In genomic region chr1:32107742-32108661, GRCh38 we compare ENCODE assay signal across 1 cellular context.
TF ChIP-seq lines count a peak whose summit lies in the region.

Gene KPNA6 (plus strand): TSS chr1:32108056. CDS start chr1:32108131, 75 bp downstream.

TF ChIP-seq in HepG2, 621 proteins besides CTCF, POLR2A, EP300 and RAD21 (continued from another document and continues in another):
- TF ChIP-seq, protein P1, sequence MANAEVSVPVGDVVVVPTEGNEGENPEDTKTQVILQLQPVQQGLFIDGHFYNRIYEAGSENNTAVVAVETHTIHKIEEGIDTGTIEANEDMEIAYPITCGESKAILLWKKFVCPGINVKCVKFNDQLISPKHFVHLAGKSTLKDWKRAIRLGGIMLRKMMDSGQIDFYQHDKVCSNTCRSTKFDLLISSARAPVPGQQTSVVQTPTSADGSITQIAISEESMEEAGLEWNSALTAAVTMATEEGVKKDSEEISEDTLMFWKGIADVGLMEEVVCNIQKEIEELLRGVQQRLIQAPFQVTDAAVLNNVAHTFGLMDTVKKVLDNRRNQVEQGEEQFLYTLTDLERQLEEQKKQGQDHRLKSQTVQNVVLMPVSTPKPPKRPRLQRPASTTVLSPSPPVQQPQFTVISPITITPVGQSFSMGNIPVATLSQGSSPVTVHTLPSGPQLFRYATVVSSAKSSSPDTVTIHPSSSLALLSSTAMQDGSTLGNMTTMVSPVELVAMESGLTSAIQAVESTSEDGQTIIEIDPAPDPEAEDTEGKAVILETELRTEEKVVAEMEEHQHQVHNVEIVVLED (CRISPR knock-in tag; IDR thresholded peaks at IDR 0.05; ENCODE audit: borderline replicate concordance) = 0 out of 2 replicates have a peak, but pooled peaks have one; percentile 20
- TF ChIP-seq SAFB2 (CRISPR knock-in tag; IDR thresholded peaks at IDR 0.05; ENCODE audit: borderline replicate concordance, low read depth) (0 out of 2 replicates have a peak, but pooled peaks have one; percentile 29), NCOA2 (CRISPR knock-in tag; IDR thresholded peaks at IDR 0.05) (peak; percentile 28; the same call in 1 of the 2 replicates), ZNF879 (CRISPR knock-in tag; IDR thresholded peaks at IDR 0.05) (no peak), ZNF44 (CRISPR knock-in tag; IDR thresholded peaks at IDR 0.05) (no peak), TARDBP (CRISPR knock-in tag; IDR thresholded peaks at IDR 0.05) (peak; percentile 61), ZNF142 (CRISPR knock-in tag; IDR thresholded peaks at IDR 0.05) (no peak), RFX1 (IDR thresholded peaks at IDR 0.05) (no peak), NKX3-1 (CRISPR knock-in tag; IDR thresholded peaks at IDR 0.05) (peak; percentile 85; the same call in 1 of the 2 replicates), ZNF713 (CRISPR knock-in tag; IDR thresholded peaks at IDR 0.05) (no peak), LCORL (IDR thresholded peaks at IDR 0.05) (no peak), LCORL (CRISPR knock-in tag; IDR thresholded peaks at IDR 0.05) (peak; percentile 77), TRIM24 (CRISPR knock-in tag; IDR thresholded peaks at IDR 0.05) (no peak), CHD4 (IDR thresholded peaks at IDR 0.05; ENCODE audit: borderline replicate concordance, low read length) (no peak), MAF1 (CRISPR knock-in tag; IDR thresholded peaks at IDR 0.05; ENCODE audit: borderline replicate concordance) (no peak), ZBTB14 (CRISPR knock-in tag; IDR thresholded peaks at IDR 0.05) (0 out of 2 replicates have a peak, but pooled peaks have one; percentile 17), KDM6A (CRISPR knock-in tag; IDR thresholded peaks at IDR 0.05; ENCODE audit: low read depth) (no peak), MEIS2 (CRISPR knock-in tag; IDR thresholded peaks at IDR 0.05) (0 out of 2 replicates have a peak, but pooled peaks have one; percentile 43), RXRA (CRISPR knock-in tag; IDR thresholded peaks at IDR 0.05) (peak; percentile 26; the same call in 1 of the 2 replicates), ZNF768 (CRISPR knock-in tag; IDR thresholded peaks at IDR 0.05) (peak; percentile 28), TERF1 (CRISPR knock-in tag; IDR thresholded peaks at IDR 0.05) (no peak), YY1 (IDR thresholded peaks at IDR 0.05; ENCODE audit: insufficient read depth, insufficient replicate concordance, low read depth, low read length) (peak; percentile 96), ZKSCAN5 (CRISPR knock-in tag; IDR thresholded peaks at IDR 0.05) (no peak), PHF8 (CRISPR knock-in tag; IDR thresholded peaks at IDR 0.05) (peak; percentile 93), ZNF557 (CRISPR knock-in tag; IDR thresholded peaks at IDR 0.05) (peak; percentile 90; the same call in 1 of the 2 replicates), TSC22D2 (CRISPR knock-in tag; IDR thresholded peaks at IDR 0.05; ENCODE audit: borderline replicate concordance) (peak; percentile 81; the same call in 1 of the 2 replicates), SP2 (CRISPR knock-in tag; IDR thresholded peaks at IDR 0.05) (no peak), ZNF335 (CRISPR knock-in tag; IDR thresholded peaks at IDR 0.05) (no peak), ZNF7 (CRISPR knock-in tag; IDR thresholded peaks at IDR 0.05) (no peak), ZNF615 (CRISPR knock-in tag; IDR thresholded peaks at IDR 0.05; ENCODE audit: borderline replicate concordance) (0 out of 2 replicates have a peak, but pooled peaks have one; percentile 76), IRF2 (CRISPR knock-in tag; IDR thresholded peaks at IDR 0.05) (peak; percentile 87), AHDC1 (CRISPR knock-in tag; IDR thresholded peaks at IDR 0.05; ENCODE audit: borderline replicate concordance) (peak; percentile 70; the same call in 1 of the 2 replicates), SRSF4 (IDR thresholded peaks at IDR 0.05; ENCODE audit: low read depth, low read length, poor library complexity, severe bottlenecking) (no peak), NFE2 (CRISPR knock-in tag; IDR thresholded peaks at IDR 0.05) (no peak), ZNF841 (CRISPR knock-in tag; IDR thresholded peaks at IDR 0.05; ENCODE audit: borderline replicate concordance) (no peak)
- TF ChIP-seq, protein P2, sequence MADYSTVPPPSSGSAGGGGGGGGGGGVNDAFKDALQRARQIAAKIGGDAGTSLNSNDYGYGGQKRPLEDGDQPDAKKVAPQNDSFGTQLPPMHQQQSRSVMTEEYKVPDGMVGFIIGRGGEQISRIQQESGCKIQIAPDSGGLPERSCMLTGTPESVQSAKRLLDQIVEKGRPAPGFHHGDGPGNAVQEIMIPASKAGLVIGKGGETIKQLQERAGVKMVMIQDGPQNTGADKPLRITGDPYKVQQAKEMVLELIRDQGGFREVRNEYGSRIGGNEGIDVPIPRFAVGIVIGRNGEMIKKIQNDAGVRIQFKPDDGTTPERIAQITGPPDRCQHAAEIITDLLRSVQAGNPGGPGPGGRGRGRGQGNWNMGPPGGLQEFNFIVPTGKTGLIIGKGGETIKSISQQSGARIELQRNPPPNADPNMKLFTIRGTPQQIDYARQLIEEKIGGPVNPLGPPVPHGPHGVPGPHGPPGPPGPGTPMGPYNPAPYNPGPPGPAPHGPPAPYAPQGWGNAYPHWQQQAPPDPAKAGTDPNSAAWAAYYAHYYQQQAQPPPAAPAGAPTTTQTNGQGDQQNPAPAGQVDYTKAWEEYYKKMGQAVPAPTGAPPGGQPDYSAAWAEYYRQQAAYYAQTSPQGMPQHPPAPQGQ (CRISPR knock-in tag; IDR thresholded peaks at IDR 0.05; ENCODE audit: borderline replicate concordance) = no peak
- TF ChIP-seq, protein P3, sequence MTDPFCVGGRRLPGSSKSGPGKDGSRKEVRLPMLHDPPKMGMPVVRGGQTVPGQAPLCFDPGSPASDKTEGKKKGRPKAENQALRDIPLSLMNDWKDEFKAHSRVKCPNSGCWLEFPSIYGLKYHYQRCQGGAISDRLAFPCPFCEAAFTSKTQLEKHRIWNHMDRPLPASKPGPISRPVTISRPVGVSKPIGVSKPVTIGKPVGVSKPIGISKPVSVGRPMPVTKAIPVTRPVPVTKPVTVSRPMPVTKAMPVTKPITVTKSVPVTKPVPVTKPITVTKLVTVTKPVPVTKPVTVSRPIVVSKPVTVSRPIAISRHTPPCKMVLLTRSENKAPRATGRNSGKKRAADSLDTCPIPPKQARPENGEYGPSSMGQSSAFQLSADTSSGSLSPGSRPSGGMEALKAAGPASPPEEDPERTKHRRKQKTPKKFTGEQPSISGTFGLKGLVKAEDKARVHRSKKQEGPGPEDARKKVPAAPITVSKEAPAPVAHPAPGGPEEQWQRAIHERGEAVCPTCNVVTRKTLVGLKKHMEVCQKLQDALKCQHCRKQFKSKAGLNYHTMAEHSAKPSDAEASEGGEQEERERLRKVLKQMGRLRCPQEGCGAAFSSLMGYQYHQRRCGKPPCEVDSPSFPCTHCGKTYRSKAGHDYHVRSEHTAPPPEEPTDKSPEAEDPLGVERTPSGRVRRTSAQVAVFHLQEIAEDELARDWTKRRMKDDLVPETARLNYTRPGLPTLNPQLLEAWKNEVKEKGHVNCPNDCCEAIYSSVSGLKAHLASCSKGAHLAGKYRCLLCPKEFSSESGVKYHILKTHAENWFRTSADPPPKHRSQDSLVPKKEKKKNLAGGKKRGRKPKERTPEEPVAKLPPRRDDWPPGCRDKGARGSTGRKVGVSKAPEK (CRISPR knock-in tag; IDR thresholded peaks at IDR 0.05; ENCODE audit: borderline replicate concordance) = no peak
- TF ChIP-seq, protein P4, sequence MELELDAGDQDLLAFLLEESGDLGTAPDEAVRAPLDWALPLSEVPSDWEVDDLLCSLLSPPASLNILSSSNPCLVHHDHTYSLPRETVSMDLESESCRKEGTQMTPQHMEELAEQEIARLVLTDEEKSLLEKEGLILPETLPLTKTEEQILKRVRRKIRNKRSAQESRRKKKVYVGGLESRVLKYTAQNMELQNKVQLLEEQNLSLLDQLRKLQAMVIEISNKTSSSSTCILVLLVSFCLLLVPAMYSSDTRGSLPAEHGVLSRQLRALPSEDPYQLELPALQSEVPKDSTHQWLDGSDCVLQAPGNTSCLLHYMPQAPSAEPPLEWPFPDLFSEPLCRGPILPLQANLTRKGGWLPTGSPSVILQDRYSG (CRISPR knock-in tag; IDR thresholded peaks at IDR 0.05) = no peak
